In the genomic region with DNA sequence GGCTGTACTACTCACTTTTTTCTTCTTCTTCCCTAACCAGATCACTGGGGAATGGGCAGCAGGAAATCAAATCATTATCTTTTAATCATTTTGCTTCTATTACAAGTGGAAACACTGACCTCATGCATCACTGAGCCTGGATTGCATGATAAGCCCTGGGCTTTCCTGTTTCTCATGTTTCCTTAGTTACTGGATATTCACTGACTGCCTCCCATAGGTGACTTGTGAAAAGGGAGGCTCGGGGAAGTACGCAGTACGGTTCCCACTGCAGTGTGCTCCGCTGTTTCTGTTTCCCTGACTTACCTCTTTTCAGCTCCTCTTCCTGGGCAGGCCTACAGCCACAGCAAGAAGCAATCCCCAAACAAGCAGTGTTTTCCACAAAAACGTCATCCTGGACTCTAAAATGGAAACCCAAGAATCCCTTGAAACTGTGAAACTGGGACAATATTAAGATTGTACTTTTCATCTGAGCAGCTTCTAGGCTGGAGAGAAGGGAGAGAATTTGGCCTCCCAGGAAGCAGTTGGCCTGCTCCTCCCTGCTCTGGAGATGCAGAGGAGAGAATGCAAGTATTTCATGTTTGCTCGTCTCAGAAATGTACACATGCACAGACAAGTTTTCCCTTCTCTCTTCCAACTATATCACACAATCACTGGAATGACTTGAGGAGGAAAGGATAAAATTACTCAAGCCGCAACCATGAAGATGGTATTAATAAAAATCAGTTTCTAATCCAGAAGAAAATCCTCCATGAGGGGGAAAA, we compare ENCODE assay signal across 12 cellular contexts. TPM values are rescaled to one million over a fixed set of nuclear protein-coding genes. Genes with fewer than 3 reads are reported as not detected.
DNase-seq lines count a peak whose midpoint lies in the region; ATAC-seq, FAIRE-seq and TF ChIP-seq lines count a peak whose summit lies in the region.
"Had no signal": no experiment of that assay in that cellular context is flagged by ENCODE, and none has a peak within 500 bp of the region (broad histone marks: within the 10 kb centered on the region; RNA-seq: fewer than 3 reads in every experiment).

No MANE protein-coding gene starts in this region.

- H3K9me3 ChIP-seq in K562 (replicated peaks; ENCODE audit: control insufficient read depth, insufficient read depth, low read depth, low read length): no peaks in the 10 kb centered on the region
- H3K9me3 ChIP-seq in right atrium auricular region: no peaks in the 10 kb centered on the region
- H3K9me3 ChIP-seq in BE2C: no peaks in the 10 kb centered on the region

- H3K27ac ChIP-seq in K562 (ENCODE audit: extremely low read depth, low read depth, low read length) (no peak overlapping the region), right atrium auricular region (peak overlapping the region; percentile 8 to 49)

- TF ChIP-seq RAD21 in K562 (CRISPR knock-in tag; conservative IDR thresholded peaks at IDR 0.05 in 1 of 2, IDR thresholded peaks at IDR 0.05 in 1 of 2): peak in 1 of 2 experiments; percentile 34; a peak in 1 of 4 replicates

- no TSS peak for BruUV-seq in K562 (replicated peaks; lab: Mats Ljungman, UMichigan)

- H3K4me3 ChIP-seq in K562 (no peak overlapping the region), right atrium auricular region (no peak overlapping the region), BE2C (ENCODE audit: low read depth, low read length) (no peak overlapping the region)

- H3K79me2 ChIP-seq in K562 (ENCODE audit: control insufficient read depth, insufficient read depth, low read length): no peaks in the 10 kb centered on the region

- TF ChIP-seq CTCF in K562 (IDR thresholded peaks at IDR 0.05 in 2 of 3, conservative IDR thresholded peaks at IDR 0.05 in 1 of 3; ENCODE audit: insufficient read depth in 2 of 3, low read depth in 1 of 3, low read length in 3 of 3) (peak in 1 of 3 experiments; percentile 22; a peak in 1 of 6 replicates), right atrium auricular region (IDR thresholded peaks at IDR 0.05) (no peak), BE2C (IDR thresholded peaks at IDR 0.05; ENCODE audit: low read depth, low read length) (no peak)

- FAIRE-seq in K562 (lab: Jason Lieb, UNC): no peak
- FAIRE-seq: TTC549 had no signal

- peaks cover 12 to 22% of the 10 kb centered on the region in 2 experiments for H3K27me3 ChIP-seq in K562 (ENCODE audit: control insufficient read depth in 2 of 2, insufficient read depth in 2 of 2, low read length in 2 of 2)
- H3K27me3 ChIP-seq in right atrium auricular region: no peaks in the 10 kb centered on the region
- H3K27me3 ChIP-seq in BE2C: peaks cover 35% of the 10 kb centered on the region

- H3K4me1 ChIP-seq in K562 (replicated peaks in 1 of 2; ENCODE audit: control insufficient read depth in 2 of 2, insufficient read depth in 2 of 2, low read length in 2 of 2) (no peaks in the 10 kb centered on the region), right atrium auricular region (no peaks in the 10 kb centered on the region), BE2C (no peaks in the 10 kb centered on the region)

- H3K36me3 ChIP-seq in K562 (ENCODE audit: control insufficient read depth, insufficient read depth, low read length) (no peaks in the 10 kb centered on the region), right atrium auricular region (no peaks in the 10 kb centered on the region), BE2C (no peaks in the 10 kb centered on the region)

- intact Hi-C loops in K562 (cut with micrococcal nuclease): no loop called here
- intact Hi-C loops in sciatic nerve (cut with DNase I): no loop called here

- H3K9me1 ChIP-seq in K562 (ENCODE audit: control insufficient read depth, insufficient read depth, low read length): no peaks in the 10 kb centered on the region

- no peak for TF ChIP-seq POLR2A in K562 (conservative IDR thresholded peaks at IDR 0.05)

- CTCF ChIA-PET in K562 (lab: Yijun Ruan, JAX; ENCODE audit: low intra/inter-chr PET ratio): no interaction called here

- no peak overlapping the region for H3K4me2 ChIP-seq in K562 (ENCODE audit: insufficient read depth, low read length)

- in situ Hi-C loops in K562 (cut with MboI): no loop called here

- no peaks in the 10 kb centered on the region for H4K20me1 ChIP-seq in K562 (replicated peaks; ENCODE audit: control insufficient read depth, insufficient read depth, low read length)

- no peak overlapping the region for H2AFZ ChIP-seq in K562 (ENCODE audit: low read depth, low read length)

- TF ChIP-seq EP300 in K562 (IDR thresholded peaks at IDR 0.05; ENCODE audit: low read length): no peak

- POLR2A ChIA-PET in K562 (lab: Yijun Ruan, JAX): interaction anchor here (0.7 to 1.2 kb wide), 2 partner anchors 373 to 478 kb away, joined by 3 to 4 read pairs; no protein-coding TSS in a partner anchor

- H3K9ac ChIP-seq in K562 (ENCODE audit: insufficient read depth in 1 of 2, low read depth in 2 of 2, low read length in 2 of 2): no peak overlapping the region

- DNase-seq in H4 (ENCODE audit: low spot score) (peak; percentile 18), K562 (ENCODE audit: extremely low read depth in 1 of 4, low spot score in 3 of 4) (no peak), right atrium auricular region (ENCODE audit: low spot score) (no peak), sciatic nerve (ENCODE audit: low spot score) (no peak), middle frontal gyrus (ENCODE audit: extremely low spot score, low spot score) (no peak), NCI-H510A treated with DMSO at 0.1 percent for 48 hours (lab: John Stamatoyannopoulos, UW) (no peak), GM19238 (ENCODE audit: insufficient read length, low spot score) (no peak), BE2C (no peak)
- DNase-seq: NCI-H1417 had no signal

- peak; percentile 31; the same call in 2 of the 3 replicates for ATAC-seq in K562
- peak; percentile 75 for ATAC-seq in sciatic nerve
- ATAC-seq: activated T-helper 17 cell treated with anti-CD3 and anti-CD28 coated beads, Interleukin-2, amount 50 U/mL, for 72 hours had no signal

- 0% methylated on average over 7 of the region's 7 CpGs for WGBS in K562 (ENCODE audit: insufficient coverage, low coverage, missing lambda C conversion rate)

RNA-seq across cellular contexts. Expression of a gene that starts 13.1 kb away (rescaled TPM):
- total RNA-seq in H4 (2014; rRNA removed; shearing (Covaris generic)): not detected in 2 replicates
- total RNA-seq in K562 (2011; cell fraction: chromatin; rRNA removed; ENCODE audit: low replicate concordance): not detected in 2 replicates
- total RNA-seq in K562 (2011; cell fraction: nucleolus; rRNA removed): not detected in 2 replicates
- not detected in 2 replicates for total RNA-seq in K562 (2011; cell fraction: nucleoplasm; rRNA removed)
- total RNA-seq in K562 (2014; rRNA removed) (not detected in 2 replicates), K562 (2014; rRNA removed; fragmentation: Illumina TruSeq; extraction: Trizol) (not detected in 2 replicates), K562 (2015; rRNA removed; fragmentation: Illumina TruSeq; extraction: Trizol) (not detected in 2 replicates), K562 (2021) (not detected in 2 replicates), right atrium auricular region (not detected), sciatic nerve (not detected)
- polyA plus RNA-seq in K562 (2011; rRNA removed) (not detected in 2 replicates), K562 (2014; fragmentation: Illumina TruSeq; extraction: Trizol) (not detected in 2 replicates), K562 (2014; fragmentation: Nextera tagmentation; extraction: Ambion mirVana) (not detected), K562 (2014; rRNA removed) (not detected in 2 replicates)
- polyA plus RNA-seq in K562 (2011; cell fraction: cytosol; rRNA removed): not detected in 2 replicates
- not detected in 2 replicates for polyA plus RNA-seq in K562 (2011; cell fraction: nucleus; rRNA removed)
- not detected in 2 replicates for polyA plus RNA-seq in K562 (2012)
- not detected in 2 replicates for polyA minus RNA-seq in K562 (2011; rRNA and poly(A)+ RNA removed)
- not detected in 2 replicates for polyA minus RNA-seq in K562 (2011; cell fraction: cytosol; rRNA and poly(A)+ RNA removed)
- not detected in 2 replicates for polyA minus RNA-seq in K562 (2011; cell fraction: nucleus; rRNA and poly(A)+ RNA removed)
- polyA plus RNA-seq in BE2C (2012; ENCODE audit: insufficient read depth, insufficient read length, low read depth): not detected
- total RNA-seq: activated T-helper 17 cell treated with anti-CD3 and anti-CD28 coated beads, Interleukin-2, amount 50 U/mL, for 72 hours had no signal

RNA-seq across cellular contexts. Expression of a gene that starts 22.1 kb away (rescaled TPM):
- total RNA-seq in H4 (2014; rRNA removed; shearing (Covaris generic)): not detected in 2 replicates
- not detected in 2 replicates for total RNA-seq in K562 (2011; cell fraction: chromatin; rRNA removed; ENCODE audit: low replicate concordance)
- total RNA-seq in K562 (2011; cell fraction: nucleolus; rRNA removed): not detected in 2 replicates
- total RNA-seq in K562 (2011; cell fraction: nucleoplasm; rRNA removed): not detected in 2 replicates
- total RNA-seq in K562 (2014; rRNA removed) (not detected in 2 replicates), K562 (2014; rRNA removed; fragmentation: Illumina TruSeq; extraction: Trizol) (not detected in 2 replicates), K562 (2015; rRNA removed; fragmentation: Illumina TruSeq; extraction: Trizol) (not detected in 2 replicates), K562 (2021) (not detected in 2 replicates), right atrium auricular region (not detected), sciatic nerve (not detected)
- polyA plus RNA-seq in K562 (2011; rRNA removed) (not detected in 2 replicates), K562 (2014; fragmentation: Illumina TruSeq; extraction: Trizol) (not detected in 2 replicates), K562 (2014; fragmentation: Nextera tagmentation; extraction: Ambion mirVana) (not detected), K562 (2014; rRNA removed) (not detected in 2 replicates)
- polyA plus RNA-seq in K562 (2011; cell fraction: cytosol; rRNA removed): not detected in 2 replicates
- not detected in 2 replicates for polyA plus RNA-seq in K562 (2011; cell fraction: nucleus; rRNA removed)
- polyA plus RNA-seq in K562 (2012): 0.04 TPM in 1 of 2 replicates, not detected in the other
- polyA minus RNA-seq in K562 (2011; rRNA and poly(A)+ RNA removed): not detected in 2 replicates
- not detected in 2 replicates for polyA minus RNA-seq in K562 (2011; cell fraction: cytosol; rRNA and poly(A)+ RNA removed)
- not detected in 2 replicates for polyA minus RNA-seq in K562 (2011; cell fraction: nucleus; rRNA and poly(A)+ RNA removed)
- not detected for polyA plus RNA-seq in BE2C (2012; ENCODE audit: insufficient read depth, insufficient read length, low read depth)
- total RNA-seq: activated T-helper 17 cell treated with anti-CD3 and anti-CD28 coated beads, Interleukin-2, amount 50 U/mL, for 72 hours; cerebellum had no signal

RNA-seq across cellular contexts. Expression of a gene that starts 45.8 kb away (rescaled TPM):
- 0.53 and 3.3 TPM in 2 replicates for total RNA-seq in H4 (2014; rRNA removed; shearing (Covaris generic))
- total RNA-seq in K562 (2011; cell fraction: chromatin; rRNA removed; ENCODE audit: low replicate concordance): not detected in 2 replicates
- not detected in 2 replicates for total RNA-seq in K562 (2011; cell fraction: nucleolus; rRNA removed)
- not detected in 2 replicates for total RNA-seq in K562 (2011; cell fraction: nucleoplasm; rRNA removed)
- total RNA-seq in K562 (2014; rRNA removed) (not detected in 2 replicates), K562 (2014; rRNA removed; fragmentation: Illumina TruSeq; extraction: Trizol) (not detected in 2 replicates), K562 (2015; rRNA removed; fragmentation: Illumina TruSeq; extraction: Trizol) (0.34 and 0.47 TPM in 2 replicates), K562 (2021) (1.8 and 2.4 TPM in 2 replicates), right atrium auricular region (10 to 100 TPM; 57.5 to 93.5 TPM), sciatic nerve (455 TPM)
- polyA plus RNA-seq in K562 (2011; rRNA removed) (not detected in 2 replicates), K562 (2014; fragmentation: Illumina TruSeq; extraction: Trizol) (0.53 TPM in 1 of 2 replicates, not detected in the other), K562 (2014; fragmentation: Nextera tagmentation; extraction: Ambion mirVana) (under 1 TPM; 0.18 to 0.31 TPM), K562 (2014; rRNA removed) (0.41 and 0.80 TPM in 2 replicates)
- not detected in 2 replicates for polyA plus RNA-seq in K562 (2011; cell fraction: cytosol; rRNA removed)
- polyA plus RNA-seq in K562 (2011; cell fraction: nucleus; rRNA removed): not detected in 2 replicates
- 0.05 and 0.42 TPM in 2 replicates for polyA plus RNA-seq in K562 (2012)
- 0.15 TPM in 1 of 2 replicates, not detected in the other for polyA minus RNA-seq in K562 (2011; rRNA and poly(A)+ RNA removed)
- not detected in 2 replicates for polyA minus RNA-seq in K562 (2011; cell fraction: cytosol; rRNA and poly(A)+ RNA removed)
- polyA minus RNA-seq in K562 (2011; cell fraction: nucleus; rRNA and poly(A)+ RNA removed): not detected in 2 replicates
- polyA plus RNA-seq in BE2C (2012; ENCODE audit: insufficient read depth, insufficient read length, low read depth): not detected

Comparison
In these comparisons a context has a peak if more than half of its experiments do, and no peak if none do; other contexts are left out.
1. RNA of a gene that starts 45.8 kb away (total RNA-seq): 455 TPM in sciatic nerve (single experiment) and 57.5 to 93.5 TPM in right atrium auricular region; 0.53 to 3.3 TPM in H4 and 0.34 to 2.4 TPM in K562; every median in the first group is over 10 times any median in the second.